ENCODE assay signal across 1 cellular context in genomic region chr20:21550587-21550986, GRCh38.
TF ChIP-seq lines count a peak whose summit lies in the region.

No MANE protein-coding gene starts in this region.

TF ChIP-seq in HepG2, 621 proteins besides CTCF, POLR2A, EP300 and RAD21:
- TF ChIP-seq, protein P1, sequence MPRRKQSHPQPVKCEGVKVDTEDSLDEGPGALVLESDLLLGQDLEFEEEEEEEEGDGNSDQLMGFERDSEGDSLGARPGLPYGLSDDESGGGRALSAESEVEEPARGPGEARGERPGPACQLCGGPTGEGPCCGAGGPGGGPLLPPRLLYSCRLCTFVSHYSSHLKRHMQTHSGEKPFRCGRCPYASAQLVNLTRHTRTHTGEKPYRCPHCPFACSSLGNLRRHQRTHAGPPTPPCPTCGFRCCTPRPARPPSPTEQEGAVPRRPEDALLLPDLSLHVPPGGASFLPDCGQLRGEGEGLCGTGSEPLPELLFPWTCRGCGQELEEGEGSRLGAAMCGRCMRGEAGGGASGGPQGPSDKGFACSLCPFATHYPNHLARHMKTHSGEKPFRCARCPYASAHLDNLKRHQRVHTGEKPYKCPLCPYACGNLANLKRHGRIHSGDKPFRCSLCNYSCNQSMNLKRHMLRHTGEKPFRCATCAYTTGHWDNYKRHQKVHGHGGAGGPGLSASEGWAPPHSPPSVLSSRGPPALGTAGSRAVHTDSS (CRISPR knock-in tag; conservative IDR thresholded peaks at IDR 0.05), result no peak
- peak; percentile 74 for TF ChIP-seq ZNF629 (CRISPR knock-in tag; conservative IDR thresholded peaks at IDR 0.05)
- TF ChIP-seq HBP1 (CRISPR knock-in tag; IDR thresholded peaks at IDR 0.05; ENCODE audit: low read depth), result no peak
